In genomic region chr22:25941365-25941960, GRCh38 we compare ENCODE assay signal across 17 cellular contexts.
DNase-seq lines count a peak whose midpoint lies in the region; ATAC-seq and TF ChIP-seq lines count a peak whose summit lies in the region.
"Had no signal": no experiment of that assay in that cellular context is flagged by ENCODE, and none has a peak within 500 bp of the region (broad histone marks: within the 10 kb centered on the region; RNA-seq: fewer than 3 reads in every experiment).

No MANE protein-coding gene starts in this region.

- intact Hi-C loops in heart left ventricle (cut with DNase I): no loop called here
- intact Hi-C loops in left cardiac atrium (cut with DNase I): no loop called here
- intact Hi-C loops in gastrocnemius medialis (cut with DNase I; ENCODE audit: low total_unique reads): no loop called here

- H3K79me1 ChIP-seq in mesendoderm (ENCODE audit: low read length): no peaks in the 10 kb centered on the region

- H4K5ac ChIP-seq in mesendoderm (ENCODE audit: low read length): no peak overlapping the region

- no peaks in the 10 kb centered on the region for H3K27me3 ChIP-seq in heart left ventricle
- H3K27me3 ChIP-seq in WERI-Rb-1 (ENCODE audit: insufficient read depth, low read depth, severe bottlenecking): no peaks in the 10 kb centered on the region
- no peaks in the 10 kb centered on the region for H3K27me3 ChIP-seq in mesendoderm (ENCODE audit: insufficient read depth, low read length, poor library complexity)
- no peaks in the 10 kb centered on the region for H3K27me3 ChIP-seq in gastrocnemius medialis

- no peak overlapping the region for H3K4ac ChIP-seq in mesendoderm (ENCODE audit: low read depth, low read length)

- no peak overlapping the region for H2BK120ac ChIP-seq in mesendoderm (ENCODE audit: low read depth, low read length)

- in situ Hi-C loops in gastrocnemius medialis (cut with MboI; ENCODE audit: low sequenced_read_pairs in 4 of 4): no loop called here

- DNase-seq in heart left ventricle: no peak
- no peak for DNase-seq in left cardiac atrium
- no peak for DNase-seq in WERI-Rb-1
- no peak for DNase-seq in mesendoderm
- no peak for DNase-seq in gastrocnemius medialis
- no peak for DNase-seq in NCI-H1417 treated with DMSO at 0.1 percent for 48 hours (lab: John Stamatoyannopoulos, UW)
- DNase-seq in hypothalamus (lab: John Stamatoyannopoulos, UW): no peak
- no peak for DNase-seq in activated CD4-positive, alpha-beta T cell treated with anti-CD3 and anti-CD28 coated beads for 48 hours
- DNase-seq: 8988T; DND-41; HCEC 1CT; IMR-90; Karpas-422; NCI-H1436 treated with DMSO at 0.1 percent for 48 hours; NCI-H2081 treated with DMSO at 0.1 percent for 48 hours; NK-92 treated with Interleukin-12 subunit alpha and Interleukin-12 subunit beta, amount 100 ng/mL, for 24 hours; SHP77 had no signal

- TF ChIP-seq CTCF in heart left ventricle (IDR thresholded peaks at IDR 0.05) (no peak), WERI-Rb-1 (IDR thresholded peaks at IDR 0.05; ENCODE audit: low read depth, low read length) (no peak), gastrocnemius medialis (IDR thresholded peaks at IDR 0.05 in 4 of 5, conservative IDR thresholded peaks at IDR 0.05 in 1 of 5) (no peak)

- H4K8ac ChIP-seq in mesendoderm (ENCODE audit: low read depth, low read length): no peak overlapping the region

- peak overlapping the region in 9 of 12 donors; percentile 11 to 58 (median 49) for H3K27ac ChIP-seq in heart left ventricle
- H3K27ac ChIP-seq in WERI-Rb-1: peak overlapping the region; percentile 90
- H3K27ac ChIP-seq in mesendoderm (ENCODE audit: low read depth, low read length): no peak overlapping the region
- H3K27ac ChIP-seq in gastrocnemius medialis: peak overlapping the region; percentile 40 to 77 (median 54)

- no peak overlapping the region for H3K9ac ChIP-seq in mesendoderm (ENCODE audit: low read length)

- no peaks in the 10 kb centered on the region for H3K79me2 ChIP-seq in mesendoderm (ENCODE audit: control insufficient read depth, insufficient read depth, low read length)

- H3K4me3 ChIP-seq in heart left ventricle (no peak overlapping the region), WERI-Rb-1 (ENCODE audit: low read depth, low read length) (no peak overlapping the region), mesendoderm (ENCODE audit: low read length) (no peak overlapping the region), gastrocnemius medialis (no peak overlapping the region)

- H3K36me3 ChIP-seq in heart left ventricle: peaks cover 0 to 50% (median under 1%) of the 10 kb centered on the region in 9 donors
- no peaks in the 10 kb centered on the region for H3K36me3 ChIP-seq in WERI-Rb-1
- H3K36me3 ChIP-seq in mesendoderm (ENCODE audit: control insufficient read depth, insufficient read depth, low read length): no peaks in the 10 kb centered on the region
- H3K36me3 ChIP-seq in gastrocnemius medialis: peaks cover 0 to 32% of the 10 kb centered on the region in 2 donors

- no peak for TF ChIP-seq POLR2A in heart left ventricle (IDR thresholded peaks at IDR 0.05)
- no peak for TF ChIP-seq POLR2A in gastrocnemius medialis (IDR thresholded peaks at IDR 0.05)

- H3K56ac ChIP-seq in mesendoderm (ENCODE audit: low read length): no peak overlapping the region

- H3K9me3 ChIP-seq in heart left ventricle (no peaks in the 10 kb centered on the region), WERI-Rb-1 (ENCODE audit: severe bottlenecking) (peaks cover 4% of the 10 kb centered on the region), gastrocnemius medialis (no peaks in the 10 kb centered on the region)

- WGBS in heart left ventricle, 4 donors: 58 to 71% (median 68%) methylated on average over 8 of the region's 8 CpGs
- no CpG with 5 or more reads among the region's 8 CpGs for WGBS in mesendoderm (ENCODE audit: extremely low coverage, insufficient coverage, low lambda C conversion rate)

- H3K4me1 ChIP-seq in heart left ventricle (peaks cover 0 to 23% (median 15%) of the 10 kb centered on the region in 12 donors), mesendoderm (ENCODE audit: control insufficient read depth, low read depth, low read length) (peaks cover 8% of the 10 kb centered on the region), gastrocnemius medialis (peaks cover 19 to 22% of the 10 kb centered on the region in 2 donors)

- ATAC-seq in heart left ventricle (no peak), left cardiac atrium (no peak), gastrocnemius medialis (no peak)

- no peak overlapping the region for H3K4me2 ChIP-seq in mesendoderm (ENCODE audit: low read length)

- H3K23ac ChIP-seq in mesendoderm (ENCODE audit: low read length): peak overlapping the region; percentile 59

- no peak overlapping the region for H2BK15ac ChIP-seq in mesendoderm (replicated peaks; ENCODE audit: low read depth)

- H3K18ac ChIP-seq in mesendoderm (ENCODE audit: low read length): no peak overlapping the region

- peak overlapping the region; percentile 67 for H2AK5ac ChIP-seq in mesendoderm (ENCODE audit: low read length)

- H2BK5ac ChIP-seq in mesendoderm (ENCODE audit: low read length): peak overlapping the region; percentile 22
